Comparison of ENCODE assay signal across 19 cellular contexts in the genomic region with DNA sequence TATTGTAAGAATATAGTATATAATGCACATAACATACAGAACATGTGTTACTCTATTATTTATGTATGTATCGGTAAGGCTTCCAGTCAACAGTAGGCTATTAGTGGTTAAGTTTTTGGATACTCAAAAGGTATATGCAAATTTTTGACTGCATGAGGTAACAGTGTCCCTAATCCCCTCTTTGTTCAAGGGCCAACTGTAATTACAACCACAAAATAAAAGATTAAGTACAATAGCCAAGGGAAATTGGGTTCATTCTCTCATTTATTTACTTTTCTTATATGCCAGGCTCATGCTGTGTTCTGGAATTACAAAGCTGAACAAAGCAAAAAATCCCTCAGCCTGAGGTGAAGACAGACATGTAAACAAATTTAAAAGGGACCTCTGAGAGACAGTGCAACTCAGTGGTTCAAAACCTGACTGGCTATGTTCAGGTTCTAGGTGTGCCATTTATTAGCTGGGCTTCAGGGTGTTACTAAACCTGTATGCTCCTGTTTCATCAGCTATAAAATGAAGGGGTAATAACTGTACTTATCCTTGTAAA.
"Had no signal": no experiment of that assay in that cellular context is flagged by ENCODE, and none has a peak within 500 bp of the region (broad histone marks: within the 10 kb centered on the region; RNA-seq: fewer than 3 reads in every experiment).

No MANE protein-coding gene starts in this region.

- DNase-seq: activated CD4-positive, alpha-beta T cell treated with anti-CD3 and anti-CD28 coated beads, Interleukin-2, amount 10 ng/mL, durations not matched to agents 24 days and 14 days; activated CD4-positive, CD25-positive, alpha-beta regulatory T cell; activated CD8-positive, alpha-beta memory T cell treated with anti-CD3 and anti-CD28 coated beads, Interleukin-2, amount 50 U/mL, for 48 hours; activated gamma-delta T cell treated with Interleukin-2 at 50 U/mL for 16 hours; activated naive CD8-positive, alpha-beta T cell treated with anti-CD3 and anti-CD28 coated beads for 36 hours; central memory CD4-positive, alpha-beta T cell; kidney; left lung; mammary epithelial cell; naive B cell; ovary; sigmoid colon; spleen; stimulated activated CD4-positive, alpha-beta T cell treated with anti-CD3 and anti-CD28 coated beads, Interleukin-1b, Interleukin-23, amount 100 ng/mL, for 48 hours; upper lobe of right lung had no signal

- H3K36me3 Mint-ChIP-seq: activated naive CD8-positive, alpha-beta T cell treated with anti-CD3 and anti-CD28 coated beads for 36 hours; brain; naive B cell had no signal

- H3K4me1 ChIP-seq: esophagus muscularis mucosa, left lung, sigmoid colon, spleen, upper lobe of right lung had no signal

- H3K4me3 ChIP-seq: coronary artery, esophagus muscularis mucosa, left lung, ovary, sigmoid colon, spleen, thoracic aorta, upper lobe of right lung had no signal

- H3K4me1 Mint-ChIP-seq: activated CD4-positive, alpha-beta T cell treated with anti-CD3 and anti-CD28 coated beads, Interleukin-2, amount 10 ng/mL, durations not matched to agents 24 days and 14 days; activated naive CD8-positive, alpha-beta T cell treated with anti-CD3 and anti-CD28 coated beads for 36 hours; brain; naive B cell had no signal

- H3K36me3 ChIP-seq: esophagus muscularis mucosa, left lung, ovary, sigmoid colon, spleen, thoracic aorta, upper lobe of right lung had no signal

- H3K27ac ChIP-seq: coronary artery, esophagus muscularis mucosa, left lung, ovary, sigmoid colon, spleen, thoracic aorta, upper lobe of right lung had no signal

- H3K9me3 Mint-ChIP-seq: activated CD4-positive, alpha-beta T cell treated with anti-CD3 and anti-CD28 coated beads, Interleukin-2, amount 10 ng/mL, durations not matched to agents 24 days and 14 days; activated naive CD8-positive, alpha-beta T cell treated with anti-CD3 and anti-CD28 coated beads for 36 hours had no signal

- H3K9me3 ChIP-seq: esophagus muscularis mucosa, ovary, sigmoid colon, thoracic aorta, upper lobe of right lung had no signal

- H3K4me3 Mint-ChIP-seq: activated CD4-positive, alpha-beta T cell treated with anti-CD3 and anti-CD28 coated beads, Interleukin-2, amount 10 ng/mL, durations not matched to agents 24 days and 14 days; activated naive CD8-positive, alpha-beta T cell treated with anti-CD3 and anti-CD28 coated beads for 36 hours; brain; naive B cell had no signal

- ATAC-seq: left lung, upper lobe of right lung had no signal

- H3K27me3 Mint-ChIP-seq: activated CD4-positive, alpha-beta T cell treated with anti-CD3 and anti-CD28 coated beads, Interleukin-2, amount 10 ng/mL, durations not matched to agents 24 days and 14 days; activated naive CD8-positive, alpha-beta T cell treated with anti-CD3 and anti-CD28 coated beads for 36 hours; naive B cell had no signal

- H3K27me3 ChIP-seq: esophagus muscularis mucosa, left lung, ovary, sigmoid colon, upper lobe of right lung had no signal

- H3K27ac Mint-ChIP-seq: activated CD4-positive, alpha-beta T cell treated with anti-CD3 and anti-CD28 coated beads, Interleukin-2, amount 10 ng/mL, durations not matched to agents 24 days and 14 days; activated naive CD8-positive, alpha-beta T cell treated with anti-CD3 and anti-CD28 coated beads for 36 hours; brain; naive B cell had no signal
